ENCODE assay signal across 1 cellular context in genomic region chr1:16613185-16614147, GRCh38.
TF ChIP-seq lines count a peak whose summit lies in the region.

TSS of gene NBPF1 (minus strand) at chr1:16613564.

TF ChIP-seq in HepG2, 621 proteins besides CTCF, POLR2A, EP300 and RAD21 (continued from another document and continues in another):
- peak; percentile 96 for TF ChIP-seq SNAPC4 (CRISPR knock-in tag; IDR thresholded peaks at IDR 0.05)
- TF ChIP-seq ZBTB33 (CRISPR knock-in tag; IDR thresholded peaks at IDR 0.05): peak; percentile 59; the same call in 1 of the 2 replicates
- TF ChIP-seq ZC3H13 (CRISPR knock-in tag; IDR thresholded peaks at IDR 0.05): no peak
- peak; percentile 93 for TF ChIP-seq JUN (CRISPR knock-in tag; IDR thresholded peaks at IDR 0.05)
- peak; percentile 91 for TF ChIP-seq AFF4 (CRISPR knock-in tag; IDR thresholded peaks at IDR 0.05)
- peak; percentile 98 for TF ChIP-seq ZNF350 (CRISPR knock-in tag; IDR thresholded peaks at IDR 0.05; ENCODE audit: borderline replicate concordance, low read depth)
- no peak; the same call in 1 of the 2 replicates for TF ChIP-seq ZNF326 (CRISPR knock-in tag; IDR thresholded peaks at IDR 0.05; ENCODE audit: borderline replicate concordance)
- no peak for TF ChIP-seq TCF7L2 (IDR thresholded peaks at IDR 0.05; ENCODE audit: low read depth, low read length)
- peak; percentile 92 for TF ChIP-seq ZNF318 (CRISPR knock-in tag; IDR thresholded peaks at IDR 0.05)
- TF ChIP-seq ZNF788 (CRISPR knock-in tag; IDR thresholded peaks at IDR 0.05; ENCODE audit: borderline replicate concordance): peak; percentile 97
- TF ChIP-seq EZH2 (conservative IDR thresholded peaks at IDR 0.05; ENCODE audit: low read depth, low read length): no peak
- TF ChIP-seq ZBTB21 (CRISPR knock-in tag; IDR thresholded peaks at IDR 0.05): peak; percentile 59; the same call in 1 of the 2 replicates
- peak; percentile 86 for TF ChIP-seq IRF1 (CRISPR knock-in tag; IDR thresholded peaks at IDR 0.05; ENCODE audit: low read depth)
- no peak for TF ChIP-seq ZNF816 (CRISPR knock-in tag; IDR thresholded peaks at IDR 0.05; ENCODE audit: borderline replicate concordance)
- TF ChIP-seq ZFP91 (CRISPR knock-in tag; IDR thresholded peaks at IDR 0.05; ENCODE audit: borderline replicate concordance): no peak
- TF ChIP-seq ZNF430 (CRISPR knock-in tag; IDR thresholded peaks at IDR 0.05): peak; percentile 96
- TF ChIP-seq HNRNPL (IDR thresholded peaks at IDR 0.05; ENCODE audit: low read depth, low read length): peak; percentile 73; the same call in 1 of the 2 replicates
- TF ChIP-seq ZBTB37 (CRISPR knock-in tag; IDR thresholded peaks at IDR 0.05): no peak
- TF ChIP-seq CBX5 (CRISPR knock-in tag; IDR thresholded peaks at IDR 0.05; ENCODE audit: borderline replicate concordance): peak; percentile 82; the same call in 1 of the 2 replicates
- TF ChIP-seq ZNF83 (CRISPR knock-in tag; IDR thresholded peaks at IDR 0.05; ENCODE audit: borderline replicate concordance): peak; percentile 98
- TF ChIP-seq SRSF1 (optimal IDR thresholded peaks at IDR 0.05; ENCODE audit: low read depth, low read length): peak; percentile 97
- TF ChIP-seq ZNF577 (CRISPR knock-in tag; IDR thresholded peaks at IDR 0.05; ENCODE audit: borderline replicate concordance, low read depth): peak; percentile 97
- no peak for TF ChIP-seq TRIM24 (CRISPR knock-in tag; IDR thresholded peaks at IDR 0.05)
- TF ChIP-seq ZNF558 (CRISPR knock-in tag; IDR thresholded peaks at IDR 0.05; ENCODE audit: borderline replicate concordance): no peak
- peak; percentile 95; the same call in 1 of the 2 replicates for TF ChIP-seq ZNF367 (CRISPR knock-in tag; IDR thresholded peaks at IDR 0.05; ENCODE audit: borderline replicate concordance)
- peak; percentile 86 for TF ChIP-seq MYC (CRISPR knock-in tag; IDR thresholded peaks at IDR 0.05; ENCODE audit: borderline replicate concordance)
- peak; percentile 96 for TF ChIP-seq ZNF101 (CRISPR knock-in tag; IDR thresholded peaks at IDR 0.05; ENCODE audit: borderline replicate concordance, low read depth)
- TF ChIP-seq FOXK1 (CRISPR knock-in tag; IDR thresholded peaks at IDR 0.05; ENCODE audit: borderline replicate concordance, low read depth): peak; percentile 86
- TF ChIP-seq GABPA (IDR thresholded peaks at IDR 0.05; ENCODE audit: low read depth, low read length): no peak
- no peak for TF ChIP-seq GABPA (CRISPR knock-in tag; IDR thresholded peaks at IDR 0.05; ENCODE audit: low read depth)
- no peak for TF ChIP-seq GFI1 (CRISPR knock-in tag; IDR thresholded peaks at IDR 0.05; ENCODE audit: borderline replicate concordance)
- 0 out of 2 replicates have a peak, but pooled peaks have one; percentile 15 for TF ChIP-seq ZNF24 (IDR thresholded peaks at IDR 0.05)
